Comparison of ENCODE assay signal across 8 cellular contexts in the genomic region with DNA sequence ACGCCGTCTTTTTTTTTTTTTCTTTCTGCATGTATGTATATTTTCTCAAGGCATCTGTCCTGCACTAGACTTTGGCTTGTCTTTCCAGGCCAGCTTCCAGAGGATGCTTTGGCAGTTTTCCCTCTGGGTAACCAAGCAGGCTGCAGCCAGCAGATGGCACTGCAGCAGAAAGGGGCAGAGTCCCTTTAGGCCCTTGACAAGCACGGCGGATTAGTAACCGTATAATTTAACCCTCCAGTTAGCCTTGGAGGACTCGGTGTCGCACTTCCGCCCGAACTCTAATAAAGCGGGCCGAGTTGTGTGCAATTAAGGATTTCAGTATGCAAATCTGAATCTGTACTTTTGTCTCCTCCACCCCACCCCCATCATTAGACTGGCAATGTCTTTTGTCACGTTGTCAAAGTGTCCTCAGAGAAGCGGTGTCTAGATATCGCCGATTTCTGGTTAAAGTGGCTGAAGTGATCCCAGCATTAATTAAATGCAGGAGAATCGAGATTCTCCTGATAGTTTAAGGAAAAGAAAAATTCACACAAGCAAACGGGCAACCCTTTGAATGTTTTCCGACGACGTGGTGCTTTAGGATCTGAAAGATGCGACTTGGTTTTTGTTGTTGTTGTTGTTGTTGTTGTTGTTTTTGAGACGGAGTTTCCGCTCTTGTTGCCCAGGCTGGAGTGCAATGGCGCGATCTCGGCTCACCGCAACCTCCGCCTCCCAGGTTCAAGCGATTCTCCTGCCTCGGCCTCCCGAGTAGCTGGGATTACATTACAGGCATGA. TPM values are rescaled to one million over a fixed set of nuclear protein-coding genes. Genes with fewer than 3 reads are reported as not detected.
A peak's percentile ranks its signal among the peaks of the same experiment; 100 is the strongest.
DNase-seq lines count a peak whose midpoint lies in the region; ATAC-seq and TF ChIP-seq lines count a peak whose summit lies in the region.

No MANE protein-coding gene starts in this region.

- peak overlapping the region; percentile 90 for H3K4me3 ChIP-seq in fibroblast of mammary gland (ENCODE audit: control insufficient read depth, low read depth, low read length)

- peak overlapping the region; percentile 96 for H3K27ac ChIP-seq in 22Rv1

- no peaks in the 10 kb centered on the region for H3K9me3 Mint-ChIP-seq in activated T-cell treated with anti-CD3 and anti-CD28 coated beads, Interleukin-2, amount 50 U/mL, for 24 hours
- H3K9me3 Mint-ChIP-seq in naive thymus-derived CD8-positive, alpha-beta T cell, result peaks cover 0 to 13% (median 0%) of the 10 kb centered on the region in 9 donors

- peak; percentile 46 for DNase-seq in GDM1 (lab: John Stamatoyannopoulos, UW)
- peak; percentile 46 for DNase-seq in NCI-H2171 (lab: John Stamatoyannopoulos, UW)
- DNase-seq in activated T-cell treated with anti-CD3 and anti-CD28 coated beads, Interleukin-2, amount 50 U/mL, for 24 hours, result peak; percentile 63
- DNase-seq in fibroblast of mammary gland (ENCODE audit: low read depth), result peak; percentile 57
- no peak for DNase-seq in naive thymus-derived CD8-positive, alpha-beta T cell
- no peak for DNase-seq in NK-92 (lab: John Stamatoyannopoulos, UW; ENCODE audit: unreplicated experiment)

- ATAC-seq in naive thymus-derived CD8-positive, alpha-beta T cell, result no peak
- no peak for ATAC-seq in HG03139 (IDR thresholded peaks at IDR 0.05; ENCODE audit: unreplicated experiment)

- TF ChIP-seq CTCF in 22Rv1 (IDR thresholded peaks at IDR 0.05) (peak; percentile 97), fibroblast of mammary gland (conservative IDR thresholded peaks at IDR 0.05; ENCODE audit: control insufficient read depth, insufficient read depth, low read depth, low read length) (peak; percentile 34)

- H3K36me3 Mint-ChIP-seq in activated T-cell treated with anti-CD3 and anti-CD28 coated beads, Interleukin-2, amount 50 U/mL, for 24 hours (ENCODE audit: low read depth), result peaks cover 46% of the 10 kb centered on the region
- peaks cover 4 to 19% (median 18%) of the 10 kb centered on the region in 3 donors for H3K36me3 Mint-ChIP-seq in naive thymus-derived CD8-positive, alpha-beta T cell

- H3K27ac Mint-ChIP-seq in activated T-cell treated with anti-CD3 and anti-CD28 coated beads, Interleukin-2, amount 50 U/mL, for 24 hours, result peak overlapping the region; percentile 97
- peak overlapping the region; percentile 96 to 99 (median 98) for H3K27ac Mint-ChIP-seq in naive thymus-derived CD8-positive, alpha-beta T cell

- POLR2A ChIA-PET in naive thymus-derived CD8-positive, alpha-beta T cell (lab: Charles Lee), result interaction anchor here (0.6 to 5.6 kb wide), 8 partner anchors 11 to 397 kb away, joined by 3 to 101 read pairs (median 7); partner anchors contain the start of genes ATXN7L2, CLCC1, PRPF38B and SARS1

- H3K27me3 Mint-ChIP-seq in activated T-cell treated with anti-CD3 and anti-CD28 coated beads, Interleukin-2, amount 50 U/mL, for 24 hours, result no peaks in the 10 kb centered on the region
- no peaks in the 10 kb centered on the region for H3K27me3 Mint-ChIP-seq in naive thymus-derived CD8-positive, alpha-beta T cell

- peak overlapping the region; percentile 86 for H3K4me3 Mint-ChIP-seq in activated T-cell treated with anti-CD3 and anti-CD28 coated beads, Interleukin-2, amount 50 U/mL, for 24 hours
- H3K4me3 Mint-ChIP-seq in naive thymus-derived CD8-positive, alpha-beta T cell, result peak overlapping the region; percentile 40 to 98 (median 96)

- H3K4me1 Mint-ChIP-seq in activated T-cell treated with anti-CD3 and anti-CD28 coated beads, Interleukin-2, amount 50 U/mL, for 24 hours (ENCODE audit: low read depth), result peaks cover 29% of the 10 kb centered on the region
- H3K4me1 Mint-ChIP-seq in naive thymus-derived CD8-positive, alpha-beta T cell, result peaks cover 18 to 38% (median 27%) of the 10 kb centered on the region in 4 donors

RNA-seq across cellular contexts. Expression of gene TMEM167B, which starts 1.1 kb away (rescaled TPM):
- total RNA-seq in naive thymus-derived CD8-positive, alpha-beta T cell, result 10 to 100 TPM; 42.4 to 51.3 TPM
- 10 to 100 TPM; 28.8 to 32.0 (median 29.6) TPM for polyA plus RNA-seq in naive thymus-derived CD8-positive, alpha-beta T cell

RNA-seq across cellular contexts. Expression of gene TAF13, which starts 13.6 kb away (rescaled TPM):
- total RNA-seq in naive thymus-derived CD8-positive, alpha-beta T cell, result 10 to 100 TPM; 10.8 to 11.6 TPM
- 1 to 10 TPM; 1.5 to 1.7 (median 1.7) TPM for polyA plus RNA-seq in naive thymus-derived CD8-positive, alpha-beta T cell

RNA-seq across cellular contexts. Expression of gene ELAPOR1, which starts 24.5 kb away (rescaled TPM):
- total RNA-seq in naive thymus-derived CD8-positive, alpha-beta T cell, result 1 to 10 TPM; 6.0 to 7.0 TPM
- 1 to 10 TPM; 6.7 to 9.2 (median 7.8) TPM for polyA plus RNA-seq in naive thymus-derived CD8-positive, alpha-beta T cell

RNA-seq across cellular contexts. Expression of gene WDR47, which starts 47.5 kb away (rescaled TPM):
- total RNA-seq in naive thymus-derived CD8-positive, alpha-beta T cell, result 10 to 100 TPM; 15.0 to 16.6 TPM
- polyA plus RNA-seq in naive thymus-derived CD8-positive, alpha-beta T cell, result 1 to 10 TPM; 3.0 to 6.1 (median 5.7) TPM

Comparison
In these comparisons a context has a peak if more than half of its experiments do, and no peak if none do; other contexts are left out.
1. DNase-seq: peak in GDM1 (single experiment), NCI-H2171 (single experiment), activated T-cell treated with anti-CD3 and anti-CD28 coated beads, Interleukin-2, amount 50 U/mL, for 24 hours (single experiment) and fibroblast of mammary gland (single experiment); none in naive thymus-derived CD8-positive, alpha-beta T cell (0 of 10) and NK-92 (single experiment).